In genomic region chr9:14706530-14707140, GRCh38 we compare ENCODE assay signal across 23 cellular contexts. TPM values are rescaled to one million over a fixed set of nuclear protein-coding genes. Genes with fewer than 3 reads are reported as not detected.
DNase-seq lines count a peak whose midpoint lies in the region; ATAC-seq, FAIRE-seq and TF ChIP-seq lines count a peak whose summit lies in the region.
"Had no signal": no experiment of that assay in that cellular context is flagged by ENCODE, and none has a peak within 500 bp of the region (broad histone marks: within the 10 kb centered on the region; RNA-seq: fewer than 3 reads in every experiment).

No MANE protein-coding gene starts in this region.

- BruUV-seq in PC-9 (replicated peaks; lab: Mats Ljungman, UMichigan): no TSS peak

- ATAC-seq in GM19395 (IDR thresholded peaks at IDR 0.05; ENCODE audit: unreplicated experiment) (peak; percentile 85), HG02763 (IDR thresholded peaks at IDR 0.05; ENCODE audit: unreplicated experiment) (peak; percentile 87), HG03575 (IDR thresholded peaks at IDR 0.05; ENCODE audit: extremely low read depth, insufficient number of reproducible peaks, low FRiP score, unreplicated experiment) (peak; percentile 39), GM21619 (IDR thresholded peaks at IDR 0.05; ENCODE audit: unreplicated experiment) (no peak)
- ATAC-seq: T-helper 17 cell had no signal

- H3K36me3 ChIP-seq in PC-9 (ENCODE audit: low read depth): no peaks in the 10 kb centered on the region
- H3K36me3 ChIP-seq: upper lobe of left lung had no signal

- H3K27me3 Mint-ChIP-seq in activated CD4-positive, alpha-beta memory T cell treated with anti-CD3 and anti-CD28 coated beads, Interleukin-2, amount 10 ng/mL, durations not matched to agents 7 days and 5 days: peaks cover 26% of the 10 kb centered on the region
- H3K27me3 Mint-ChIP-seq: brain had no signal

- H3K4me1 ChIP-seq in PC-9 (replicated peaks; ENCODE audit: insufficient read depth): peaks cover 10% of the 10 kb centered on the region; the same call in 1 of the 2 replicates
- H3K4me1 ChIP-seq: upper lobe of left lung had no signal

- no peak overlapping the region for H3K4me2 ChIP-seq in PC-9

- no peaks in the 10 kb centered on the region for H3F3A ChIP-seq in PC-9 (ENCODE audit: insufficient read depth, low read depth)

- H3K4me3 ChIP-seq in PC-9: no peak overlapping the region
- H3K4me3 ChIP-seq: upper lobe of left lung had no signal

- H4K20me1 ChIP-seq in PC-9 (ENCODE audit: insufficient read depth): no peaks in the 10 kb centered on the region

- DNase-seq in GM12891 (ENCODE audit: insufficient read length, low spot score) (no peak), PC-9 (no peak), urothelium cell line (ENCODE audit: low spot score) (no peak)
- DNase-seq in activated CD4-positive, alpha-beta memory T cell treated with anti-CD3 and anti-CD28 coated beads, Interleukin-2, amount 10 ng/mL, durations not matched to agents 7 days and 5 days: no peak
- DNase-seq: activated CD4-positive, alpha-beta T cell treated with anti-CD3 and anti-CD28 coated beads, Interleukin-2, amount 50 U/mL, for 48 hours; activated effector memory CD4-positive, alpha-beta T cell treated with Interleukin-2 at 50 U/mL for 16 hours; effector memory CD4-positive, alpha-beta T cell; NCI-H345; posterior cingulate gyrus; stimulated activated CD4-positive, alpha-beta T cell treated with anti-CD3 and anti-CD28 coated beads, Interleukin-12 subunit alpha, Interleukin-12 subunit beta, amount 100 ng/mL, for 4 hours; T-helper 17 cell; upper lobe of left lung had no signal

- H3K9me2 ChIP-seq in PC-9 (ENCODE audit: insufficient read depth): no peaks in the 10 kb centered on the region

- H3K4me1 Mint-ChIP-seq in activated CD4-positive, alpha-beta memory T cell treated with anti-CD3 and anti-CD28 coated beads, Interleukin-2, amount 10 ng/mL, durations not matched to agents 7 days and 5 days: no peaks in the 10 kb centered on the region
- H3K4me1 Mint-ChIP-seq: T-helper 17 cell had no signal

- FAIRE-seq in GM12891 (lab: Jason Lieb, UNC) (no peak), urothelium cell line (lab: Jason Lieb, UNC) (no peak)
- FAIRE-seq: D721Med, frontal cortex, islet of Langerhans, RCC 7860 had no signal

- H3K27ac ChIP-seq in PC-9: no peak overlapping the region
- H3K27ac ChIP-seq: upper lobe of left lung had no signal

- H2AFZ ChIP-seq in PC-9: no peak overlapping the region

- H3K9me3 ChIP-seq in PC-9 (ENCODE audit: insufficient read depth, low read depth): no peaks in the 10 kb centered on the region

- CTCF ChIA-PET in PC-9 (lab: Charles Lee): no interaction called here
- CTCF ChIA-PET in activated CD4-positive, alpha-beta memory T cell treated with anti-CD3 and anti-CD28 coated beads, Interleukin-2, amount 10 ng/mL, durations not matched to agents 7 days and 5 days (lab: Charles Lee): no interaction called here

- H3K27ac Mint-ChIP-seq in activated CD4-positive, alpha-beta memory T cell treated with anti-CD3 and anti-CD28 coated beads, Interleukin-2, amount 10 ng/mL, durations not matched to agents 7 days and 5 days: no peak overlapping the region
- H3K27ac Mint-ChIP-seq: brain, T-helper 17 cell had no signal

- no peaks in the 10 kb centered on the region for H3K27me3 ChIP-seq in PC-9 (ENCODE audit: insufficient read depth, low read depth)
- H3K27me3 ChIP-seq: upper lobe of left lung had no signal

- POLR2A ChIA-PET in PC-9 (lab: Charles Lee; ENCODE audit: unreplicated experiment): no interaction called here
- POLR2A ChIA-PET in activated CD4-positive, alpha-beta memory T cell treated with anti-CD3 and anti-CD28 coated beads, Interleukin-2, amount 10 ng/mL, durations not matched to agents 7 days and 5 days (lab: Charles Lee): no interaction called here

- TF ChIP-seq CTCF in PC-9 (conservative IDR thresholded peaks at IDR 0.05): no peak

- no peak overlapping the region for H3K4me3 Mint-ChIP-seq in activated CD4-positive, alpha-beta memory T cell treated with anti-CD3 and anti-CD28 coated beads, Interleukin-2, amount 10 ng/mL, durations not matched to agents 7 days and 5 days
- H3K4me3 Mint-ChIP-seq: brain, T-helper 17 cell had no signal

- no peaks in the 10 kb centered on the region for H3K36me3 Mint-ChIP-seq in activated CD4-positive, alpha-beta memory T cell treated with anti-CD3 and anti-CD28 coated beads, Interleukin-2, amount 10 ng/mL, durations not matched to agents 7 days and 5 days (ENCODE audit: low read depth)

- intact Hi-C loops in PC-9 (cut with micrococcal nuclease; ENCODE audit: unreplicated experiment): no loop called here

- H3K9me3 Mint-ChIP-seq in activated CD4-positive, alpha-beta memory T cell treated with anti-CD3 and anti-CD28 coated beads, Interleukin-2, amount 10 ng/mL, durations not matched to agents 7 days and 5 days: peaks cover 7% of the 10 kb centered on the region

- H3K79me2 ChIP-seq in PC-9 (ENCODE audit: low read depth): no peaks in the 10 kb centered on the region

- no peak for TF ChIP-seq POLR2A in GM12891 (IDR thresholded peaks at IDR 0.05; ENCODE audit: low read depth, low read length)

TF ChIP-seq in GM12891, 5 proteins besides CTCF, POLR2A, EP300 and RAD21:
- TF ChIP-seq POLR2AphosphoS5 (IDR thresholded peaks at IDR 0.05; ENCODE audit: low read depth, low read length) (no peak), PAX5 (IDR thresholded peaks at IDR 0.05; ENCODE audit: insufficient read depth, low read length, severe bottlenecking) (no peak), POU2F2 (IDR thresholded peaks at IDR 0.05; ENCODE audit: low read depth, low read length) (no peak), SPI1 (IDR thresholded peaks at IDR 0.05; ENCODE audit: low read depth, low read length) (peak; percentile 81), TAF1 (IDR thresholded peaks at IDR 0.05; ENCODE audit: low read depth, low read length) (no peak)

RNA-seq across cellular contexts. Expression of gene ZDHHC21, which starts 13.4 kb away (rescaled TPM):
- 3.5 TPM for polyA plus RNA-seq in GM12891 (2012; ENCODE audit: low read depth, missing spikeins)
- total RNA-seq in PC-9 (2021): 3.9 and 5.3 TPM in 2 replicates
- 1 to 10 TPM; 7.5 to 7.6 TPM for total RNA-seq in activated CD4-positive, alpha-beta memory T cell treated with anti-CD3 and anti-CD28 coated beads, Interleukin-2, amount 10 ng/mL, durations not matched to agents 7 days and 5 days

RNA-seq across cellular contexts. Expression of gene CER1, which starts 15.9 kb away (rescaled TPM):
- polyA plus RNA-seq in GM12891 (2012; ENCODE audit: low read depth, missing spikeins): not detected
- not detected in 2 replicates for total RNA-seq in PC-9 (2021)
- total RNA-seq in activated CD4-positive, alpha-beta memory T cell treated with anti-CD3 and anti-CD28 coated beads, Interleukin-2, amount 10 ng/mL, durations not matched to agents 7 days and 5 days: not detected
- total RNA-seq: frontal cortex, mononuclear cell, T-helper 17 cell, upper lobe of left lung had no signal
- polyA plus RNA-seq: AG04450 had no signal
